12 cellular contexts compared by ENCODE assay signal in the genomic region with DNA sequence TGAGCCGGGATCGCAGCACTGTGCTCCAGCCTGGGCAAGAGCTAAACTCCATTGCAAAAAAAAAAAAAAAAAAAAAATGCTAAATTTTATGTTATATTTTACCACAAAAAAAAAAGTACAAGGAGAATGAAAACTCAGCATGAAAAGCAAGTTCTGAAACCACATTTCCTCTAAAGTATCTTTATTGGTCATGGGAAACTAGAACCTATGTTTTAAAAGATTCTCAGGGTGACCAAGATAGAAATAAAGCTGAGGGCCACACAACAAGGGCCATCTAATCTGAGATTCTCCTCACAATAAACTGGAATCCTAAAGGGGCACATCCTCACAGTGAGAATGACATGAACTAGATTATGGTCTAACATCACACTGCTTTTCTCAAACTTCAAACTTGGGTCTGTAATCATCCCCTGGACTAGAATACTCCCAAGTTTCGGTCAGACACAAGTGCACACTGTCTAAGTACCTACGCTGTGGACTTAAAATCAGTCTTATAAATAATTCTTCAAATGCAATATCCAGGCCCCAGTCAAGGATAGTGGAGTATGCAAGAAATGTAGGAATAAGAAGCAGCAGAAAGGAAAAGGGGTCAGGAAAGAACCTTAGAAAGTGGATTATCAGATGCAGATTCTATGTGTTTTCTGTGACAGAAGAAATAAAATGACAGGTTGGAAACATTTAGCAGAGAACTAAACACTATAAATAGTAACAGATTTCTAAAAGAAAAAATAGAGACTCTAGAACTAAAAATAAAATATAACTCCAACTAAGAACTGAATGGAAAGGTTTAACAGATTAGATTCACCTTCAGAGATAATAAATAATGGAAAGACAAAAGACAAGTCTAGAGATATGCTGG. TPM values are rescaled to one million over a fixed set of nuclear protein-coding genes. Genes with fewer than 3 reads are reported as not detected.
A peak's percentile ranks its signal among the peaks of the same experiment; 100 is the strongest.
DNase-seq lines count a peak whose midpoint lies in the region; ATAC-seq and TF ChIP-seq lines count a peak whose summit lies in the region.
"Had no signal": no experiment of that assay in that cellular context is flagged by ENCODE, and none has a peak within 500 bp of the region (broad histone marks: within the 10 kb centered on the region; RNA-seq: fewer than 3 reads in every experiment).

No MANE protein-coding gene starts in this region.

- H3K4me1 ChIP-seq in Loucy (ENCODE audit: insufficient read depth, low read length, poor library complexity, severe bottlenecking) (peaks cover 28% of the 10 kb centered on the region), smooth muscle cell (ENCODE audit: low read depth) (no peaks in the 10 kb centered on the region)

- H3K27ac Mint-ChIP-seq in activated T-cell treated with anti-CD3 and anti-CD28 coated beads, Interleukin-2, amount 50 U/mL, for 24 hours = peak overlapping the region; percentile 95
- H3K27ac Mint-ChIP-seq in brain = peak overlapping the region in 4 of 5 experiments; percentile 5 to 84 (median 42)
- peak overlapping the region; percentile 70 for H3K27ac Mint-ChIP-seq in stimulated activated naive B cell treated with anti-CD40 and anti-IgM and Interleukin-4, amounts not matched to agents 10 μg/mL and 1 μg/mL and 100 μg/mL, for 72 hours

- peaks cover 16% of the 10 kb centered on the region for H3K9me3 Mint-ChIP-seq in activated T-cell treated with anti-CD3 and anti-CD28 coated beads, Interleukin-2, amount 50 U/mL, for 24 hours
- H3K9me3 Mint-ChIP-seq in brain = peaks cover 30 to 49% (median 43%) of the 10 kb centered on the region in 5 experiments
- H3K9me3 Mint-ChIP-seq in stimulated activated naive B cell treated with anti-CD40 and anti-IgM and Interleukin-4, amounts not matched to agents 10 μg/mL and 1 μg/mL and 100 μg/mL, for 72 hours = peaks cover 3 to 4% of the 10 kb centered on the region in 2 donors

- H4K20me1 ChIP-seq in Loucy (ENCODE audit: insufficient read depth, low read length, poor library complexity, severe bottlenecking) (peaks cover 38% of the 10 kb centered on the region), smooth muscle cell (ENCODE audit: low read depth) (peaks cover 48% of the 10 kb centered on the region)

- 98% methylated on average over 4 of the region's 4 CpGs for WGBS in smooth muscle cell (ENCODE audit: low lambda C conversion rate)

- no peaks in the 10 kb centered on the region for H3K27me3 Mint-ChIP-seq in activated T-cell treated with anti-CD3 and anti-CD28 coated beads, Interleukin-2, amount 50 U/mL, for 24 hours
- no peaks in the 10 kb centered on the region for H3K27me3 Mint-ChIP-seq in brain
- no peaks in the 10 kb centered on the region for H3K27me3 Mint-ChIP-seq in stimulated activated naive B cell treated with anti-CD40 and anti-IgM and Interleukin-4, amounts not matched to agents 10 μg/mL and 1 μg/mL and 100 μg/mL, for 72 hours

- H3K36me3 ChIP-seq in Loucy (ENCODE audit: insufficient read depth, low read length) = no peaks in the 10 kb centered on the region
- H3K36me3 ChIP-seq in smooth muscle cell (ENCODE audit: low read depth) = no peaks in the 10 kb centered on the region
- H3K36me3 ChIP-seq: tibial nerve had no signal

- H3K4me3 Mint-ChIP-seq in activated T-cell treated with anti-CD3 and anti-CD28 coated beads, Interleukin-2, amount 50 U/mL, for 24 hours = peak overlapping the region; percentile 28
- peak overlapping the region in 1 of 5 experiments; percentile 29 for H3K4me3 Mint-ChIP-seq in brain
- peak overlapping the region in 1 of 2 donors; percentile 54 for H3K4me3 Mint-ChIP-seq in stimulated activated naive B cell treated with anti-CD40 and anti-IgM and Interleukin-4, amounts not matched to agents 10 μg/mL and 1 μg/mL and 100 μg/mL, for 72 hours

- H3K4me2 ChIP-seq in Loucy (ENCODE audit: low read depth, low read length, poor library complexity, severe bottlenecking) (peak overlapping the region; percentile 3), smooth muscle cell (no peak overlapping the region)

- H3K27ac ChIP-seq in smooth muscle cell (ENCODE audit: low read depth) = no peak overlapping the region
- H3K27ac ChIP-seq: tibial nerve had no signal

- no peaks in the 10 kb centered on the region for H3K9me2 ChIP-seq in Loucy (replicated peaks; ENCODE audit: low read depth, low read length)

- peaks cover 7% of the 10 kb centered on the region for H3F3A ChIP-seq in Loucy (ENCODE audit: low read depth)
- no peaks in the 10 kb centered on the region for H3F3A ChIP-seq in smooth muscle cell (ENCODE audit: low read depth)

- H3K4me1 Mint-ChIP-seq in activated T-cell treated with anti-CD3 and anti-CD28 coated beads, Interleukin-2, amount 50 U/mL, for 24 hours (ENCODE audit: low read depth) = peaks cover 87% of the 10 kb centered on the region
- H3K4me1 Mint-ChIP-seq in brain = peaks cover 11% of the 10 kb centered on the region
- peaks cover 23 to 59% of the 10 kb centered on the region in 2 donors for H3K4me1 Mint-ChIP-seq in stimulated activated naive B cell treated with anti-CD40 and anti-IgM and Interleukin-4, amounts not matched to agents 10 μg/mL and 1 μg/mL and 100 μg/mL, for 72 hours

- no peaks in the 10 kb centered on the region for H3K27me3 ChIP-seq in Loucy (ENCODE audit: insufficient read depth, low read length, poor library complexity, severe bottlenecking)
- no peaks in the 10 kb centered on the region for H3K27me3 ChIP-seq in smooth muscle cell (ENCODE audit: low read depth)
- H3K27me3 ChIP-seq: tibial nerve had no signal

- no peak overlapping the region for H3K9ac ChIP-seq in Loucy (ENCODE audit: low read depth, low read length, poor library complexity, severe bottlenecking)
- no peak overlapping the region for H3K9ac ChIP-seq in smooth muscle cell (ENCODE audit: low read depth)

- peaks cover 23% of the 10 kb centered on the region for H3K36me3 Mint-ChIP-seq in activated T-cell treated with anti-CD3 and anti-CD28 coated beads, Interleukin-2, amount 50 U/mL, for 24 hours (ENCODE audit: low read depth)
- H3K36me3 Mint-ChIP-seq in brain = peaks cover 62% of the 10 kb centered on the region
- peaks cover 6 to 32% of the 10 kb centered on the region in 2 donors for H3K36me3 Mint-ChIP-seq in stimulated activated naive B cell treated with anti-CD40 and anti-IgM and Interleukin-4, amounts not matched to agents 10 μg/mL and 1 μg/mL and 100 μg/mL, for 72 hours

- no peak for DNase-seq in activated T-cell treated with anti-CD3 and anti-CD28 coated beads, Interleukin-2, amount 50 U/mL, for 24 hours
- DNase-seq in activated T-cell treated with anti-CD3 and anti-CD28 coated beads, Interleukin-2, amount 50 U/mL, for 1 hour = no peak
- no peak for DNase-seq in stimulated activated naive B cell treated with anti-CD40 and anti-IgM and Interleukin-4, amounts not matched to agents 10 μg/mL and 1 μg/mL and 100 μg/mL, for 72 hours
- DNase-seq in smooth muscle cell (lab: John Stamatoyannopoulos, UW; ENCODE audit: unreplicated experiment) (no peak), NCI-H146 treated with DMSO at 0.1 percent for 48 hours (lab: John Stamatoyannopoulos, UW; ENCODE audit: unreplicated experiment) (no peak)
- DNase-seq: ACHN, NCI-H1436 had no signal

- no peak for TF ChIP-seq CTCF in Loucy (conservative IDR thresholded peaks at IDR 0.05; ENCODE audit: low read length)
- TF ChIP-seq CTCF in brain (conservative IDR thresholded peaks at IDR 0.05) = no peak
- TF ChIP-seq CTCF in smooth muscle cell (IDR thresholded peaks at IDR 0.05; ENCODE audit: borderline replicate concordance, insufficient read depth, poor library complexity, severe bottlenecking) = no peak

- peak in 1 of 2 donors; percentile 38 for ATAC-seq in stimulated activated naive B cell treated with anti-CD40 and anti-IgM and Interleukin-4, amounts not matched to agents 10 μg/mL and 1 μg/mL and 100 μg/mL, for 72 hours (replicated peaks)
- ATAC-seq in GM18511 (IDR thresholded peaks at IDR 0.05; ENCODE audit: unreplicated experiment) = no peak
- ATAC-seq: esophagus mucosa had no signal

- H3K9me3 ChIP-seq in Loucy (ENCODE audit: insufficient read depth, low read depth, low read length) (no peaks in the 10 kb centered on the region), smooth muscle cell (replicated peaks; ENCODE audit: low read depth) (no peaks in the 10 kb centered on the region)
- H3K9me3 ChIP-seq: tibial nerve had no signal

- peaks cover 90% of the 10 kb centered on the region for H3K79me2 ChIP-seq in Loucy (ENCODE audit: insufficient read depth, low read length)
- H3K79me2 ChIP-seq in smooth muscle cell (ENCODE audit: low read depth) = peaks cover 76% of the 10 kb centered on the region

- H3K4me3 ChIP-seq in Loucy (ENCODE audit: low read length, poor library complexity, severe bottlenecking) (no peak overlapping the region), smooth muscle cell (no peak overlapping the region)
- H3K4me3 ChIP-seq: tibial nerve had no signal

- H2AFZ ChIP-seq in Loucy (ENCODE audit: low read length) (no peak overlapping the region), smooth muscle cell (ENCODE audit: low read depth) (no peak overlapping the region)

RNA-seq across cellular contexts. Expression of gene COA1, which starts 49.9 kb away (rescaled TPM):
- 26.8 TPM for polyA plus RNA-seq in brain (ENCODE audit: insufficient read depth, low read depth, low replicate concordance)
- 63.1 and 77.5 TPM in 2 replicates for total RNA-seq in smooth muscle cell
- 61.0 and 67.5 TPM in 2 replicates for polyA plus RNA-seq in smooth muscle cell

Comparison
In these comparisons a context has a peak if more than half of its experiments do, and no peak if none do; other contexts are left out.
1. H3K27ac Mint-ChIP-seq: peak in every context shown above with its lines; median percentile 95 in activated T-cell treated with anti-CD3 and anti-CD28 coated beads, Interleukin-2, amount 50 U/mL, for 24 hours; 70 in stimulated activated naive B cell treated with anti-CD40 and anti-IgM and Interleukin-4, amounts not matched to agents 10 μg/mL and 1 μg/mL and 100 μg/mL, for 72 hours; 42 in brain.